ENCODE assay signal across 8 cellular contexts in genomic region chr1:193059282-193060225, GRCh38.
A peak's percentile ranks its signal among the peaks of the same experiment; 100 is the strongest.
DNase-seq lines count a peak whose midpoint lies in the region; ATAC-seq and TF ChIP-seq lines count a peak whose summit lies in the region.

Gene RO60 (plus strand): TSS chr1:193059612. CDS start chr1:193069055, 9,443 bp downstream.
A gene with protein sequence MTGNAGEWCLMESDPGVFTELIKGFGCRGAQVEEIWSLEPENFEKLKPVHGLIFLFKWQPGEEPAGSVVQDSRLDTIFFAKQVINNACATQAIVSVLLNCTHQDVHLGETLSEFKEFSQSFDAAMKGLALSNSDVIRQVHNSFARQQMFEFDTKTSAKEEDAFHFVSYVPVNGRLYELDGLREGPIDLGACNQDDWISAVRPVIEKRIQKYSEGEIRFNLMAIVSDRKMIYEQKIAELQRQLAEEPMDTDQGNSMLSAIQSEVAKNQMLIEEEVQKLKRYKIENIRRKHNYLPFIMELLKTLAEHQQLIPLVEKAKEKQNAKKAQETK (minus strand): TSS chr1:193059360. CDS start chr1:193059260, 100 bp downstream.

- no peak for TF ChIP-seq CTCF in AG09309 (IDR thresholded peaks at IDR 0.05; ENCODE audit: control insufficient read depth, insufficient read depth, low read depth, low read length, missing control alignments)

- DNase-seq in AG09309 (ENCODE audit: low read depth) (peak; percentile 92), NCI-H345 treated with DMSO at 0.1 percent for 48 hours (lab: John Stamatoyannopoulos, UW; ENCODE audit: unreplicated experiment) (peak; percentile 94), inferior parietal cortex (ENCODE audit: extremely low spot score) (peak; percentile 98)
- peak; percentile 81 to 87 (median 86) for DNase-seq in activated CD4-positive, CD25-positive, alpha-beta regulatory T cell (lab: John Stamatoyannopoulos, UW)
- peak; percentile 97 for DNase-seq in central memory CD4-positive, alpha-beta T cell
- peak; percentile 92 to 94 for DNase-seq in stimulated activated CD4-positive, alpha-beta T cell treated with anti-CD3 and anti-CD28 coated beads, Interleukin-12 subunit alpha, Interleukin-12 subunit beta, amount 100 ng/mL, for 24 hours (ENCODE audit: low read depth in 2 of 2)

- H3K4me3 ChIP-seq in AG09309 (ENCODE audit: control insufficient read depth, low read depth, low read length) = peak within 1 kb of the TSS; percentile 70

- peak; percentile 92 for ATAC-seq in GM19023 (IDR thresholded peaks at IDR 0.05; ENCODE audit: unreplicated experiment)
- ATAC-seq in HG03280 (IDR thresholded peaks at IDR 0.05; ENCODE audit: unreplicated experiment) = peak; percentile 93

Comparison
In these comparisons a context has a peak if more than half of its experiments do, and no peak if none do; other contexts are left out.
1. Peak in every context shown above with its lines: DNase-seq, ATAC-seq and H3K4me3 ChIP-seq.